8 cellular contexts compared by ENCODE assay signal in genomic region chr3:49005998-49006397, GRCh38. TPM values are rescaled to one million over a fixed set of nuclear protein-coding genes. Genes with fewer than 3 reads are reported as not detected.
DNase-seq lines count a peak whose midpoint lies in the region; ATAC-seq and TF ChIP-seq lines count a peak whose summit lies in the region.

No MANE protein-coding gene starts in this region.

- no peak for TF ChIP-seq POLR2A in esophagus muscularis mucosa (IDR thresholded peaks at IDR 0.05; ENCODE audit: low read depth)

- in situ Hi-C loops in Panc1 (cut with HindIII; ENCODE audit: low pct_unique_long_range_greater_than_20kb, low sequenced_read_pairs), result no loop called here

- H3K36me3 ChIP-seq in ES-I3 (ENCODE audit: insufficient read depth, low read length) (no peaks in the 10 kb centered on the region), Panc1 (ENCODE audit: control insufficient read depth, insufficient read depth, low read length) (no peaks in the 10 kb centered on the region), esophagus muscularis mucosa (peaks cover 0 to 16% (median 5%) of the 10 kb centered on the region in 4 donors)

- no peaks in the 10 kb centered on the region for H3K9me3 ChIP-seq in ES-I3 (ENCODE audit: control insufficient read depth, insufficient read depth, low read length)
- H3K9me3 ChIP-seq in Panc1 (ENCODE audit: control insufficient read depth, insufficient read depth, low read depth, low read length), result no peaks in the 10 kb centered on the region
- no peaks in the 10 kb centered on the region for H3K9me3 ChIP-seq in esophagus muscularis mucosa

- H3K4me3 ChIP-seq in Panc1 (ENCODE audit: low read depth in 2 of 2, low read length in 2 of 2) (peak overlapping the region; percentile 82 to 85), esophagus muscularis mucosa (peak overlapping the region; percentile 65 to 94 (median 78)), skeletal muscle cell (ENCODE audit: low read depth, low read length) (peak overlapping the region; percentile 92)

- no peak for ATAC-seq in Panc1
- ATAC-seq in GM21825 (IDR thresholded peaks at IDR 0.05; ENCODE audit: unreplicated experiment), result no peak
- ATAC-seq in GM18873 (IDR thresholded peaks at IDR 0.05; ENCODE audit: low FRiP score, unreplicated experiment), result no peak
- ATAC-seq in HG02840 (IDR thresholded peaks at IDR 0.05; ENCODE audit: low FRiP score, unreplicated experiment), result no peak

- H3K4me1 ChIP-seq in ES-I3 (ENCODE audit: insufficient read depth, low read length) (0 out of 2 replicates have a peak, but pooled peaks cover 2% of the 10 kb centered on the region), Panc1 (ENCODE audit: control insufficient read depth, insufficient read depth, low read length) (peaks cover 13% of the 10 kb centered on the region), esophagus muscularis mucosa (peaks cover 14 to 28% (median 25%) of the 10 kb centered on the region in 4 donors)

- POLR2A ChIA-PET in Panc1 (lab: Charles Lee), result no interaction called here

- peak overlapping the region; percentile 93 for H3K27ac ChIP-seq in Panc1 (ENCODE audit: low read length)
- peak overlapping the region; percentile 94 to 99 (median 94) for H3K27ac ChIP-seq in esophagus muscularis mucosa (replicated peaks in 1 of 4)

- WGBS in esophagus muscularis mucosa, result 93% methylated on average over 5 of the region's 5 CpGs

- TF ChIP-seq CTCF in Panc1 (IDR thresholded peaks at IDR 0.05) (no peak), esophagus muscularis mucosa (IDR thresholded peaks at IDR 0.05) (no peak)

- H3K27me3 ChIP-seq in Panc1 (ENCODE audit: control insufficient read depth, insufficient read depth, low read length), result no peaks in the 10 kb centered on the region
- H3K27me3 ChIP-seq in esophagus muscularis mucosa, result no peaks in the 10 kb centered on the region

- no TSS peak for BruUV-seq in Panc1 (replicated peaks; lab: Mats Ljungman, UMichigan)

- no peak for TF ChIP-seq EP300 in esophagus muscularis mucosa (IDR thresholded peaks at IDR 0.05)

- CTCF ChIA-PET in Panc1 (lab: Charles Lee), result no interaction called here

- intact Hi-C loops in Panc1 (cut with micrococcal nuclease; ENCODE audit: unreplicated experiment) (no loop called here), esophagus muscularis mucosa (cut with DNase I) (loop anchor here (2.0 to 10.0 kb wide), 2 partner anchors 15 to 89 kb away; partner anchors contain the start of genes P4HTM and QRICH1)

- H3K9ac ChIP-seq in ES-I3 (ENCODE audit: low read depth, low read length), result peak overlapping the region; percentile 84

- DNase-seq in Panc1 (ENCODE audit: low read depth, low spot score) (no peak), esophagus muscularis mucosa (ENCODE audit: extremely low spot score) (no peak), skeletal muscle cell (ENCODE audit: low read depth) (no peak)
- DNase-seq in stimulated activated naive CD4-positive, alpha-beta T cell (lab: John Stamatoyannopoulos, UW), result no peak

RNA-seq across cellular contexts. Expression of gene WDR6, which starts 1.2 kb away (rescaled TPM):
- 142 TPM for total RNA-seq in Panc1 (2021; ENCODE audit: unreplicated experiment)
- polyA plus RNA-seq in Panc1 (2012; ENCODE audit: insufficient read length), result 141 TPM
- 100 to 1,000 TPM in 1 of 4 donors, 10 to 100 TPM in 3; 77.2 to 101 (median 89.0) TPM for total RNA-seq in esophagus muscularis mucosa

RNA-seq across cellular contexts. Expression of gene DALRD3, which starts 12.4 kb away (rescaled TPM):
- total RNA-seq in Panc1 (2021; ENCODE audit: unreplicated experiment) (22.5 TPM), esophagus muscularis mucosa (10 to 100 TPM; 12.4 to 31.5 (median 20.1) TPM)
- polyA plus RNA-seq in Panc1 (2012; ENCODE audit: insufficient read length), result 39.5 TPM

RNA-seq across cellular contexts. Expression of gene NDUFAF3, which starts 15.9 kb away (rescaled TPM):
- total RNA-seq in Panc1 (2021; ENCODE audit: unreplicated experiment) (101 TPM), esophagus muscularis mucosa (100 to 1,000 TPM in 3 of 4 donors, 10 to 100 TPM in 1; 90.9 to 142 (median 116) TPM)
- polyA plus RNA-seq in Panc1 (2012; ENCODE audit: insufficient read length), result 127 TPM

RNA-seq across cellular contexts. Expression of gene P4HTM, which starts 16.0 kb away (rescaled TPM):
- 28.3 TPM for total RNA-seq in Panc1 (2021; ENCODE audit: unreplicated experiment)
- polyA plus RNA-seq in Panc1 (2012; ENCODE audit: insufficient read length), result 59.1 TPM
- 10 to 100 TPM; 25.3 to 46.4 (median 35.2) TPM for total RNA-seq in esophagus muscularis mucosa

RNA-seq across cellular contexts. Expression of gene IMPDH2, which starts 23.2 kb away (rescaled TPM):
- total RNA-seq in Panc1 (2021; ENCODE audit: unreplicated experiment), result 149 TPM
- polyA plus RNA-seq in Panc1 (2012; ENCODE audit: insufficient read length), result 163 TPM
- 100 to 1,000 TPM in 3 of 4 donors, 10 to 100 TPM in 1; 71.0 to 174 (median 123) TPM for total RNA-seq in esophagus muscularis mucosa
